In genomic region chr6:151307501-151307900, GRCh38 we compare ENCODE assay signal across 27 cellular contexts.
"Had no signal": no experiment of that assay in that cellular context is flagged by ENCODE, and none has a peak within 500 bp of the region (broad histone marks: within the 10 kb centered on the region; RNA-seq: fewer than 3 reads in every experiment).

No MANE protein-coding gene starts in this region.

- DNase-seq: activated CD4-positive, alpha-beta memory T cell treated with anti-CD3 and anti-CD28 coated beads, Interleukin-2, amount 10 ng/mL, durations not matched to agents 7 days and 5 days; activated CD4-positive, alpha-beta T cell treated with anti-CD3 and anti-CD28 coated beads, Interleukin-2, amount 10 ng/mL, durations not matched to agents 7 days and 5 days; activated CD8-positive, alpha-beta memory T cell treated with anti-CD3 and anti-CD28 coated beads, Interleukin-2, amount 50 U/mL, for 48 hours; activated gamma-delta T cell; activated naive CD4-positive, alpha-beta T cell treated with anti-CD3 and anti-CD28 coated beads, Interleukin-2, amount 10 ng/mL, durations not matched to agents 7 days and 5 days; activated naive CD8-positive, alpha-beta T cell treated with anti-CD3 and anti-CD28 coated beads, Interleukin-2, amount 10 ng/mL, durations not matched to agents 7 days and 5 days; activated T-cell treated with anti-CD3 and anti-CD28 coated beads, Interleukin-2, amount 50 U/mL, for 24 hours; foreskin keratinocyte; heart right ventricle; natural killer cell; retina; small intestine; stimulated activated CD4-positive, alpha-beta T cell treated with anti-CD3 and anti-CD28 coated beads, Interleukin-4, amount 100 ng/mL, for 24 hours; T-helper 17 cell; T1000; trophoblast cell; uterus; WERI-Rb-1 had no signal

- H3K27ac Mint-ChIP-seq: activated CD4-positive, alpha-beta memory T cell treated with anti-CD3 and anti-CD28 coated beads, Interleukin-2, amount 10 ng/mL, durations not matched to agents 7 days and 5 days; activated CD4-positive, alpha-beta T cell treated with anti-CD3 and anti-CD28 coated beads, Interleukin-2, amount 10 ng/mL, durations not matched to agents 7 days and 5 days; activated naive CD4-positive, alpha-beta T cell treated with anti-CD3 and anti-CD28 coated beads, Interleukin-2, amount 10 ng/mL, durations not matched to agents 7 days and 5 days; activated naive CD8-positive, alpha-beta T cell treated with anti-CD3 and anti-CD28 coated beads, Interleukin-2, amount 10 ng/mL, durations not matched to agents 7 days and 5 days; activated T-cell treated with anti-CD3 and anti-CD28 coated beads, Interleukin-2, amount 50 U/mL, for 24 hours; natural killer cell; stimulated activated effector memory CD8-positive, alpha-beta T cell treated with anti-CD3 and anti-CD28 coated beads, Interleukin-12 subunit alpha, Interleukin-12 subunit beta, amount 100 ng/mL, for 72 hours; stimulated activated naive CD8-positive, alpha-beta T cell treated with anti-CD3 and anti-CD28 coated beads, Interleukin-15, Interleukin-2, amounts not matched to agents 100 ng/mL and 50 ng/mL, for 24 hours; T-helper 17 cell had no signal

- H3K27ac ChIP-seq: ascending aorta, foreskin keratinocyte, heart right ventricle, neutrophil, prostate gland, thoracic aorta, uterus, WERI-Rb-1 had no signal

- H3K27me3 ChIP-seq: ascending aorta, foreskin keratinocyte, heart right ventricle, uterus had no signal

- H3K9me3 ChIP-seq: ascending aorta, heart right ventricle, neutrophil, prostate gland, thoracic aorta, uterus had no signal

- H3K9me3 Mint-ChIP-seq: activated CD4-positive, alpha-beta memory T cell treated with anti-CD3 and anti-CD28 coated beads, Interleukin-2, amount 10 ng/mL, durations not matched to agents 7 days and 5 days; activated CD4-positive, alpha-beta T cell treated with anti-CD3 and anti-CD28 coated beads, Interleukin-2, amount 10 ng/mL, durations not matched to agents 7 days and 5 days; activated naive CD4-positive, alpha-beta T cell treated with anti-CD3 and anti-CD28 coated beads, Interleukin-2, amount 10 ng/mL, durations not matched to agents 7 days and 5 days; activated naive CD8-positive, alpha-beta T cell treated with anti-CD3 and anti-CD28 coated beads, Interleukin-2, amount 10 ng/mL, durations not matched to agents 7 days and 5 days; activated T-cell treated with anti-CD3 and anti-CD28 coated beads, Interleukin-2, amount 50 U/mL, for 24 hours; natural killer cell; stimulated activated effector memory CD8-positive, alpha-beta T cell treated with anti-CD3 and anti-CD28 coated beads, Interleukin-12 subunit alpha, Interleukin-12 subunit beta, amount 100 ng/mL, for 72 hours; stimulated activated naive CD8-positive, alpha-beta T cell treated with anti-CD3 and anti-CD28 coated beads, Interleukin-15, Interleukin-2, amounts not matched to agents 100 ng/mL and 50 ng/mL, for 24 hours had no signal

- ATAC-seq: activated CD4-positive, CD25-positive, alpha-beta regulatory T cell treated with anti-CD3 and anti-CD28 coated beads, Interleukin-2, amount 50 U/mL, for 24 hours; foreskin keratinocyte; heart right ventricle; natural killer cell; sciatic nerve; stimulated activated effector memory CD8-positive, alpha-beta T cell treated with anti-CD3 and anti-CD28 coated beads, Interleukin-12 subunit alpha, Interleukin-12 subunit beta, amount 100 ng/mL, for 72 hours; T-helper 17 cell had no signal

- H3K36me3 Mint-ChIP-seq: activated naive CD4-positive, alpha-beta T cell treated with anti-CD3 and anti-CD28 coated beads, Interleukin-2, amount 10 ng/mL, durations not matched to agents 7 days and 5 days; activated naive CD8-positive, alpha-beta T cell treated with anti-CD3 and anti-CD28 coated beads, Interleukin-2, amount 10 ng/mL, durations not matched to agents 7 days and 5 days; natural killer cell; stimulated activated effector memory CD8-positive, alpha-beta T cell treated with anti-CD3 and anti-CD28 coated beads, Interleukin-12 subunit alpha, Interleukin-12 subunit beta, amount 100 ng/mL, for 72 hours had no signal

- H3K27me3 Mint-ChIP-seq: brain; stimulated activated naive CD8-positive, alpha-beta T cell treated with anti-CD3 and anti-CD28 coated beads, Interleukin-15, Interleukin-2, amounts not matched to agents 100 ng/mL and 50 ng/mL, for 24 hours had no signal

- H3K4me1 Mint-ChIP-seq: activated CD4-positive, alpha-beta memory T cell treated with anti-CD3 and anti-CD28 coated beads, Interleukin-2, amount 10 ng/mL, durations not matched to agents 7 days and 5 days; activated CD4-positive, alpha-beta T cell treated with anti-CD3 and anti-CD28 coated beads, Interleukin-2, amount 10 ng/mL, durations not matched to agents 7 days and 5 days; activated naive CD4-positive, alpha-beta T cell treated with anti-CD3 and anti-CD28 coated beads, Interleukin-2, amount 10 ng/mL, durations not matched to agents 7 days and 5 days; activated naive CD8-positive, alpha-beta T cell treated with anti-CD3 and anti-CD28 coated beads, Interleukin-2, amount 10 ng/mL, durations not matched to agents 7 days and 5 days; natural killer cell; stimulated activated effector memory CD8-positive, alpha-beta T cell treated with anti-CD3 and anti-CD28 coated beads, Interleukin-12 subunit alpha, Interleukin-12 subunit beta, amount 100 ng/mL, for 72 hours had no signal

- H3K4me3 ChIP-seq: ascending aorta, heart right ventricle, prostate gland, thoracic aorta, uterus had no signal

- H3K36me3 ChIP-seq: neutrophil, prostate gland, uterus, WERI-Rb-1 had no signal

- H3K4me3 Mint-ChIP-seq: activated CD4-positive, alpha-beta memory T cell treated with anti-CD3 and anti-CD28 coated beads, Interleukin-2, amount 10 ng/mL, durations not matched to agents 7 days and 5 days; activated CD4-positive, alpha-beta T cell treated with anti-CD3 and anti-CD28 coated beads, Interleukin-2, amount 10 ng/mL, durations not matched to agents 7 days and 5 days; activated naive CD4-positive, alpha-beta T cell treated with anti-CD3 and anti-CD28 coated beads, Interleukin-2, amount 10 ng/mL, durations not matched to agents 7 days and 5 days; activated naive CD8-positive, alpha-beta T cell treated with anti-CD3 and anti-CD28 coated beads, Interleukin-2, amount 10 ng/mL, durations not matched to agents 7 days and 5 days; activated T-cell treated with anti-CD3 and anti-CD28 coated beads, Interleukin-2, amount 50 U/mL, for 24 hours; brain; natural killer cell; stimulated activated effector memory CD8-positive, alpha-beta T cell treated with anti-CD3 and anti-CD28 coated beads, Interleukin-12 subunit alpha, Interleukin-12 subunit beta, amount 100 ng/mL, for 72 hours; stimulated activated naive CD8-positive, alpha-beta T cell treated with anti-CD3 and anti-CD28 coated beads, Interleukin-15, Interleukin-2, amounts not matched to agents 100 ng/mL and 50 ng/mL, for 24 hours; T-helper 17 cell had no signal

- H3K4me1 ChIP-seq: ascending aorta, foreskin keratinocyte, heart right ventricle, prostate gland, uterus had no signal
